In the genomic region with DNA sequence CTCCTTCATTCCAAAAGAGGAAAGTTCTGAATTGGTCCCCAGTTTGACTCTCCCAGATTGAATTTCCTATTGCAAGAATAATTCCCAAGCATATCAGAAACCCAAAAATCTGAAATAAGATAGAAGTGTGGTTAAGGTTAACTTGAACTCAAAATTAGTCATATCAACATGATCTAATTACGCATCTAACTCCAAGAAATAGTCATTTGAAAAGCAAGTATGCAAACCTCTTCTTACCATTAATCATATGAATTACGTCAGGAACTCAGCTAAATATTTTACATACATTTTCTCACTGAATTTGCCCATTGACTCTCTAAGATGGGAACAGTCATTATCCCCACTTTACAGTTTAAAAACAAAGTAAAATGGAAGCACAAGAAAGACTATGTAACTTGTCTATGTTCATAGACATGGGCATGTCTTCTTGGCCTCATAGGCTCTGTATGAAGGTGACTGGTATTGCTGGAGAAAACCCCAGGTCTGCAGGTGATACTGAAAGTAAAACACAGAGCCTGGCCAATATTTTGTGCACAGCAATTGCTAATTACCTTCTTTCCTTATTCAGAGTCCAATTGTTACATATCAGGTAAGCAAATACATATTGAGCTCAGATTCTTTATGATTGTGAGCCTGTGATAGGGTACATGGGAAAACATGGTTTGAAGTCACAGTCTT, we compare ENCODE assay signal across 18 cellular contexts.
DNase-seq lines count a peak whose midpoint lies in the region; ATAC-seq and TF ChIP-seq lines count a peak whose summit lies in the region.
"Had no signal": no experiment of that assay in that cellular context is flagged by ENCODE, and none has a peak within 500 bp of the region (broad histone marks: within the 10 kb centered on the region; RNA-seq: fewer than 3 reads in every experiment).

No MANE protein-coding gene starts in this region.

- H3K56ac ChIP-seq in IMR-90 (ENCODE audit: extremely low read depth, insufficient read depth, low read length): no peak overlapping the region

- peak overlapping the region; percentile 56; the same call in 1 of the 2 replicates for H3K4me2 ChIP-seq in IMR-90 (ENCODE audit: low read depth, low read length)
- H3K4me2 ChIP-seq: BLaER1 treated with 17β-estradiol and CSF1 and Interleukin-3, amounts not matched to agents 10 nM and 100 nM had no signal

- H3K9me1 ChIP-seq in IMR-90 (ENCODE audit: insufficient read depth, low read length): no peaks in the 10 kb centered on the region

- no TSS peak for BruUV-seq in Caco-2 (replicated peaks; lab: Mats Ljungman, UMichigan)
- no TSS peak for BruUV-seq in IMR-90 (replicated peaks; lab: Mats Ljungman, UMichigan)

- no peak overlapping the region for H3K14ac ChIP-seq in IMR-90 (replicated peaks; ENCODE audit: low read depth, low read length)

- no peak overlapping the region for H2AFZ ChIP-seq in IMR-90 (replicated peaks; ENCODE audit: low read length, poor library complexity)

- H3K4me3 ChIP-seq in Caco-2 (ENCODE audit: low read depth, low read length) (no peak overlapping the region), IMR-90 (ENCODE audit: insufficient read depth, low read depth, low read length) (no peak overlapping the region)
- H3K4me3 ChIP-seq: BLaER1 treated with 17β-estradiol and CSF1 and Interleukin-3, amounts not matched to agents 10 nM and 100 nM; SK-N-MC had no signal

- H3K27ac ChIP-seq in IMR-90 (ENCODE audit: insufficient read depth, low read length): peak overlapping the region; percentile 44; the same call in 1 of the 2 replicates
- H3K27ac ChIP-seq: BLaER1 treated with 17β-estradiol and CSF1 and Interleukin-3, amounts not matched to agents 10 nM and 100 nM; SK-N-MC had no signal

- peak overlapping the region; percentile 13; the same call in 1 of the 2 replicates for H3K4ac ChIP-seq in IMR-90 (ENCODE audit: low read depth, low read length)

- no peak for DNase-seq in Caco-2
- peak; percentile 64 for DNase-seq in IMR-90
- no peak for DNase-seq in memory B cell (ENCODE audit: low spot score in 2 of 2)
- no peak for DNase-seq in activated T-cell treated with anti-CD3 and anti-CD28 coated beads, Interleukin-2, amount 50 U/mL, for 24 hours
- no peak for DNase-seq in NCI-H187 (lab: John Stamatoyannopoulos, UW)
- DNase-seq in mesothelial cell of epicardium (ENCODE audit: low spot score in 2 of 2, unreplicated experiment in 2 of 2): no peak
- DNase-seq: DMS 273 treated with DMSO at 0.1 percent for 48 hours, H9, KBM-7, NCI-H146, NCI-H2081 treated with DMSO at 0.1 percent for 48 hours, NCI-H524, Right ventricle myocardium superior had no signal

- POLR2A ChIA-PET in Caco-2 (lab: Charles Lee): no interaction called here
- POLR2A ChIA-PET in IMR-90 (lab: Charles Lee; ENCODE audit: unreplicated experiment): no interaction called here

- peak overlapping the region; percentile 35 for H2BK5ac ChIP-seq in IMR-90 (ENCODE audit: low read depth, low read length, poor library complexity, severe bottlenecking)

- no peaks in the 10 kb centered on the region for H3K79me1 ChIP-seq in IMR-90 (ENCODE audit: low read depth in 1 of 2, low read length in 2 of 2)

- H3K9me3 Mint-ChIP-seq in Caco-2 (ENCODE audit: unreplicated experiment) (peaks cover 16% of the 10 kb centered on the region), memory B cell (no peaks in the 10 kb centered on the region), mesothelial cell of epicardium (peaks cover 7% of the 10 kb centered on the region)
- H3K9me3 Mint-ChIP-seq in activated T-cell treated with anti-CD3 and anti-CD28 coated beads, Interleukin-2, amount 50 U/mL, for 24 hours: no peaks in the 10 kb centered on the region
- H3K9me3 Mint-ChIP-seq: H9 had no signal

- intact Hi-C loops in Caco-2 (cut with micrococcal nuclease; ENCODE audit: unreplicated experiment): no loop called here
- intact Hi-C loops in IMR-90 (cut with micrococcal nuclease): no loop called here

- H2BK20ac ChIP-seq in IMR-90 (ENCODE audit: low read depth, low read length): no peak overlapping the region

- peak; percentile 71 for ATAC-seq in GM19035 (IDR thresholded peaks at IDR 0.05; ENCODE audit: unreplicated experiment)
- no peak for ATAC-seq in IMR-90 (ENCODE audit: low read depth)
- ATAC-seq in memory B cell (ENCODE audit: low read depth): peak; percentile 45
- no peak for ATAC-seq in GM21528 (IDR thresholded peaks at IDR 0.05; ENCODE audit: low FRiP score, unreplicated experiment)
- ATAC-seq: Panc1 had no signal

- peak overlapping the region; percentile 88 for H3K18ac ChIP-seq in IMR-90 (ENCODE audit: low read depth, low read length)

- in situ Hi-C loops in IMR-90 (cut with MboI; ENCODE audit: low sequenced_read_pairs): no loop called here

- no peaks in the 10 kb centered on the region for H3K27me3 ChIP-seq in Caco-2 (replicated peaks; ENCODE audit: control insufficient read depth, insufficient read depth, low read length)
- no peaks in the 10 kb centered on the region for H3K27me3 ChIP-seq in IMR-90 (ENCODE audit: control insufficient read depth, insufficient read depth, low read length)
- H3K27me3 ChIP-seq: BLaER1 treated with 17β-estradiol and CSF1 and Interleukin-3, amounts not matched to agents 10 nM and 100 nM had no signal

- H3K4me3 Mint-ChIP-seq in Caco-2 (ENCODE audit: unreplicated experiment) (no peak overlapping the region), memory B cell (no peak overlapping the region), mesothelial cell of epicardium (no peak overlapping the region)
- no peak overlapping the region for H3K4me3 Mint-ChIP-seq in activated T-cell treated with anti-CD3 and anti-CD28 coated beads, Interleukin-2, amount 50 U/mL, for 24 hours
- H3K4me3 Mint-ChIP-seq: H9 had no signal

- H3K9ac ChIP-seq in IMR-90 (ENCODE audit: low read depth, low read length): no peak overlapping the region
- H3K9ac ChIP-seq: BLaER1 treated with 17β-estradiol and CSF1 and Interleukin-3, amounts not matched to agents 10 nM and 100 nM had no signal

- no peak overlapping the region for H2AK9ac ChIP-seq in IMR-90 (replicated peaks; ENCODE audit: low read depth, low read length, poor library complexity)

- no CpG with 5 or more reads among the region's 2 CpGs for WGBS in IMR-90 (ENCODE audit: extremely low coverage in 2 of 2, insufficient read length in 1 of 2), 2 experiments

- peaks cover 23% of the 10 kb centered on the region for H3K4me1 ChIP-seq in Caco-2
- H3K4me1 ChIP-seq in IMR-90 (ENCODE audit: control insufficient read depth, insufficient read depth, low read length): peaks cover 6% of the 10 kb centered on the region
- H3K4me1 ChIP-seq: BLaER1 treated with 17β-estradiol and CSF1 and Interleukin-3, amounts not matched to agents 10 nM and 100 nM had no signal

- H3K36me3 Mint-ChIP-seq in Caco-2 (ENCODE audit: insufficient read depth, unreplicated experiment) (no peaks in the 10 kb centered on the region), memory B cell (no peaks in the 10 kb centered on the region), mesothelial cell of epicardium (no peaks in the 10 kb centered on the region)
- no peaks in the 10 kb centered on the region for H3K36me3 Mint-ChIP-seq in activated T-cell treated with anti-CD3 and anti-CD28 coated beads, Interleukin-2, amount 50 U/mL, for 24 hours (ENCODE audit: low read depth)

- TF ChIP-seq RAD21 in IMR-90 (IDR thresholded peaks at IDR 0.05; ENCODE audit: low read length): no peak

- H3K27me3 Mint-ChIP-seq in Caco-2 (ENCODE audit: insufficient read depth, unreplicated experiment) (no peaks in the 10 kb centered on the region), memory B cell (peaks cover 5% of the 10 kb centered on the region), mesothelial cell of epicardium (ENCODE audit: low read depth) (no peaks in the 10 kb centered on the region)
- peaks cover 11% of the 10 kb centered on the region for H3K27me3 Mint-ChIP-seq in activated T-cell treated with anti-CD3 and anti-CD28 coated beads, Interleukin-2, amount 50 U/mL, for 24 hours

- peak overlapping the region; percentile 61; the same call in 1 of the 2 replicates for H4K5ac ChIP-seq in IMR-90 (ENCODE audit: low read depth, low read length)

- peak overlapping the region; percentile 26; the same call in 1 of the 3 replicates for H2BK15ac ChIP-seq in IMR-90 (ENCODE audit: low read depth, low read length)

- CTCF ChIA-PET in Caco-2 (lab: Charles Lee): no interaction called here
- CTCF ChIA-PET in IMR-90 (lab: Yijun Ruan, JAX): no interaction called here

- H3K4me1 Mint-ChIP-seq in Caco-2 (ENCODE audit: low read depth, unreplicated experiment): peaks cover 30% of the 10 kb centered on the region
- peaks cover 3% of the 10 kb centered on the region for H3K4me1 Mint-ChIP-seq in memory B cell
- H3K4me1 Mint-ChIP-seq in activated T-cell treated with anti-CD3 and anti-CD28 coated beads, Interleukin-2, amount 50 U/mL, for 24 hours (ENCODE audit: low read depth): peaks cover 9% of the 10 kb centered on the region
- peaks cover 44% of the 10 kb centered on the region for H3K4me1 Mint-ChIP-seq in mesothelial cell of epicardium

- H2BK120ac ChIP-seq in IMR-90 (ENCODE audit: low read depth, low read length): no peak overlapping the region

- H3K23ac ChIP-seq in IMR-90 (ENCODE audit: low read depth, low read length): no peak overlapping the region

- no peak for TF ChIP-seq CTCF in Caco-2 (IDR thresholded peaks at IDR 0.05; ENCODE audit: insufficient read depth in 1 of 2, low read depth in 1 of 2, low read length in 1 of 2, severe bottlenecking in 1 of 2, unreplicated experiment in 1 of 2)
- TF ChIP-seq CTCF in IMR-90 (conservative IDR thresholded peaks at IDR 0.05; ENCODE audit: low read depth, low read length): no peak
- TF ChIP-seq CTCF in mesothelial cell of epicardium (IDR thresholded peaks at IDR 0.05; ENCODE audit: unreplicated experiment): no peak

- dilution Hi-C loops in IMR-90 (cut with HindIII; ENCODE audit: low sequenced_read_pairs, unreplicated experiment): no loop called here

- peak overlapping the region; percentile 31; the same call in 1 of the 2 replicates for H2AK5ac ChIP-seq in IMR-90 (ENCODE audit: low read depth, low read length)

- H4K8ac ChIP-seq in IMR-90 (ENCODE audit: low read depth in 2 of 2, low read length in 2 of 2): no peak overlapping the region

- no peaks in the 10 kb centered on the region for H4K20me1 ChIP-seq in IMR-90 (ENCODE audit: insufficient read depth, low read length)
- H4K20me1 ChIP-seq: BLaER1 treated with 17β-estradiol and CSF1 and Interleukin-3, amounts not matched to agents 10 nM and 100 nM had no signal

- H3K9me3 ChIP-seq in Caco-2 (no peaks in the 10 kb centered on the region), IMR-90 (ENCODE audit: control insufficient read depth, insufficient read depth, low read length) (no peaks in the 10 kb centered on the region)
- H3K9me3 ChIP-seq: BLaER1 treated with 17β-estradiol and CSF1 and Interleukin-3, amounts not matched to agents 10 nM and 100 nM had no signal

- peak overlapping the region; percentile 50 for H3K27ac Mint-ChIP-seq in Caco-2 (ENCODE audit: unreplicated experiment)
- H3K27ac Mint-ChIP-seq in memory B cell: no peak overlapping the region
- no peak overlapping the region for H3K27ac Mint-ChIP-seq in activated T-cell treated with anti-CD3 and anti-CD28 coated beads, Interleukin-2, amount 50 U/mL, for 24 hours
- no peak overlapping the region for H3K27ac Mint-ChIP-seq in mesothelial cell of epicardium
- H3K27ac Mint-ChIP-seq: H9 had no signal

- no peak for TF ChIP-seq POLR2A in IMR-90 (IDR thresholded peaks at IDR 0.05; ENCODE audit: low read depth, low read length)

- H3K36me3 ChIP-seq in Caco-2 (ENCODE audit: control insufficient read depth, insufficient read depth, low read length): no peaks in the 10 kb centered on the region
- H3K36me3 ChIP-seq in IMR-90 (ENCODE audit: control insufficient read depth, insufficient read depth, low read length): no peaks in the 10 kb centered on the region

- no peak overlapping the region for H4K91ac ChIP-seq in IMR-90 (ENCODE audit: insufficient read depth, low read depth, low read length)

Comparison
In these comparisons a context has a peak if more than half of its experiments do, and no peak if none do; other contexts are left out.
1. ATAC-seq: peak in GM19035 (single experiment) and memory B cell (single experiment); none in IMR-90 (single experiment) and GM21528 (single experiment).